ENCODE assay signal across 8 cellular contexts in the genomic region with DNA sequence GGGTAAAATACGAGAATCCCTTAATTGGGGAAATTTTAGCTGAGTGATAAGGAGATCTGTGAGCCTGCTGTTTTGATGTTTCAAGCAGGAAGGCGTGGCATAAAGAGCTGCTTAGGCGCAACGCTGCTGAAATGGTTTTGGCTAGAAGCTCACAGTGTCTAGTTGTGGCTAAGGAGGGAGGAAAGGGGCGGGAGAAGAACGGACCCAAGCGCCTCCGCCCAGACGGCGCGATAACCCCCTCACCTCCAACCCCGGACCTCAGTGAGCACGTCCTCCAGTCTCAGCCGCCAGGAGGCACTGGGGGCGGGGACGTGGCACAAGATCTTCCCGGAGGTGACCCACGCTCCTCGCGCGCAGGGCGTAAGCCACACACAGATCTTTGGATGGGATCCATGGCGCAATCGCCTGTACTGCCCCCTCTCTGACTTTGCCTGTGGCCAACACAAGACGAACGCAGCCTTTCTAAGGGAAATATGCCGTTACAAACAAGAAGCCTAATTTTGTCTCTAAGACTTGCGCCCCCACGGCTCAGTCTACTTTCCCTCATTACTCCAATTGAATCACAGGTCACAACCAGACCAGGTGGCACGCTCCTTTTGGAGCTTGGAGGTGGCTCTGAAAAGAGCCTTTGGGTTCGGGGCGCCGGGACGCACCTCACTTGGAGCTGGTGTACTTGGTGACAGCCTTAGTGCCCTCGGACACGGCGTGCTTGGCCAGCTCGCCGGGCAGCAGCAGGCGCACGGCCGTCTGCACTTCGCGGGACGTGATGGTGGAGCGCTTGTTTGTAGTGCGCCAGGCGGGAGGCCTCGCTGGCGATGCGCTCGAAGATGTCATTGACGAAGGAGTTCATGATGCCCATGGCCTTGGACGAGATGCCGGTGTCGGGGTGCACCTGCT. TPM values are rescaled to one million over a fixed set of nuclear protein-coding genes. Genes with fewer than 3 reads are reported as not detected.
DNase-seq lines count a peak whose midpoint lies in the region; ATAC-seq, FAIRE-seq and TF ChIP-seq lines count a peak whose summit lies in the region.

No MANE protein-coding gene starts in this region.

- H4K20me1 ChIP-seq in endothelial cell of umbilical vein (replicated peaks; ENCODE audit: control insufficient read depth, extremely low read depth, insufficient read depth, low read length) (no peaks in the 10 kb centered on the region), osteoblast (ENCODE audit: insufficient read depth, low read length) (no peaks in the 10 kb centered on the region)

- H3K4me3 Mint-ChIP-seq in activated CD4-positive, alpha-beta T cell treated with anti-CD3 and anti-CD28 coated beads for 36 hours: peak overlapping the region; percentile 84

- TF ChIP-seq POLR2A in endothelial cell of umbilical vein (IDR thresholded peaks at IDR 0.05; ENCODE audit: low read depth, low read length): no peak

- ATAC-seq in GM21515 (IDR thresholded peaks at IDR 0.05; ENCODE audit: unreplicated experiment) (peak; percentile 60), HG02840 (IDR thresholded peaks at IDR 0.05; ENCODE audit: low FRiP score, unreplicated experiment) (no peak)
- peak; percentile 72 for ATAC-seq in activated CD4-positive, alpha-beta T cell treated with anti-CD3 and anti-CD28 coated beads for 36 hours

- H3K79me2 ChIP-seq in endothelial cell of umbilical vein (ENCODE audit: control insufficient read depth, insufficient read depth, low read length) (no peaks in the 10 kb centered on the region), osteoblast (ENCODE audit: insufficient read depth, low read length) (no peaks in the 10 kb centered on the region)

- peaks cover 2% of the 10 kb centered on the region for H3K27me3 Mint-ChIP-seq in activated CD4-positive, alpha-beta T cell treated with anti-CD3 and anti-CD28 coated beads for 36 hours

- no peaks in the 10 kb centered on the region for H3K36me3 ChIP-seq in MG63
- no peaks in the 10 kb centered on the region for H3K36me3 ChIP-seq in endothelial cell of umbilical vein (ENCODE audit: control insufficient read depth in 2 of 2, extremely low read depth in 1 of 2, insufficient read depth in 2 of 2, low read length in 2 of 2)
- no peaks in the 10 kb centered on the region for H3K36me3 ChIP-seq in osteoblast (ENCODE audit: insufficient read depth, low read length)

- CTCF ChIA-PET in activated CD4-positive, alpha-beta T cell treated with anti-CD3 and anti-CD28 coated beads for 36 hours (lab: Charles Lee): interaction anchor here (0.5 to 3.3 kb wide), 7 partner anchors 8 to 299 kb away, joined by 3 to 13 read pairs (median 5); partner anchors contain the start of gene RNF187
- CTCF ChIA-PET in endothelial cell of umbilical vein (lab: Charles Lee): interaction anchor here (1.0 to 1.9 kb wide), 4 partner anchors 9 to 464 kb away, joined by 3 to 7 read pairs (median 5); partner anchors contain the start of gene RNF187

- peaks cover 53% of the 10 kb centered on the region for H3K4me1 Mint-ChIP-seq in activated CD4-positive, alpha-beta T cell treated with anti-CD3 and anti-CD28 coated beads for 36 hours

- peak overlapping the region; percentile 46 for H3K4me3 ChIP-seq in MG63
- peak overlapping the region in 1 of 3 experiments; percentile 16 for H3K4me3 ChIP-seq in endothelial cell of umbilical vein (replicated peaks in 1 of 3; ENCODE audit: insufficient read depth in 1 of 3, low read depth in 1 of 3, low read length in 3 of 3)
- peak overlapping the region; percentile 61 for H3K4me3 ChIP-seq in osteoblast (ENCODE audit: insufficient read depth, low read length)

- POLR2A ChIA-PET in activated CD4-positive, alpha-beta T cell treated with anti-CD3 and anti-CD28 coated beads for 36 hours (lab: Charles Lee): interaction anchor here (0.7 to 2.1 kb wide), 6 partner anchors 8 to 111 kb away, joined by 3 to 15 read pairs (median 4); partner anchors contain the start of gene RNF187
- POLR2A ChIA-PET in endothelial cell of umbilical vein (lab: Charles Lee): no interaction called here

- dilution Hi-C loops in endothelial cell of umbilical vein (cut with MboI; ENCODE audit: extremely low pct_ligation_motif_present, low sequenced_read_pairs): no loop called here

- H3K36me3 Mint-ChIP-seq in activated CD4-positive, alpha-beta T cell treated with anti-CD3 and anti-CD28 coated beads for 36 hours (ENCODE audit: low read depth): peaks cover 4% of the 10 kb centered on the region

- TF ChIP-seq CTCF in endothelial cell of umbilical vein (IDR thresholded peaks at IDR 0.05; ENCODE audit: extremely low read depth in 1 of 2, insufficient read depth in 1 of 2, low read depth in 1 of 2, low read length in 2 of 2) (no peak), osteoblast (IDR thresholded peaks at IDR 0.05; ENCODE audit: extremely low read depth, low read depth, low read length) (no peak)

- peak overlapping the region; percentile 56 for H2AFZ ChIP-seq in endothelial cell of umbilical vein (ENCODE audit: low read depth, low read length)
- H2AFZ ChIP-seq in osteoblast (ENCODE audit: low read length): peak overlapping the region; percentile 74

- intact Hi-C loops in activated CD4-positive, alpha-beta T cell treated with anti-CD3 and anti-CD28 coated beads for 36 hours (cut with DNase I, micrococcal nuclease): loop anchor here (1.0 to 5.0 kb wide), 8 partner anchors 22 to 902 kb away; partner anchors contain the start of genes ARF1 (in 1 of the 2), MRPL55 (in 1 of the 2), RNF187 (in 1 of the 2) and TRIM11 (in 1 of the 2)
- intact Hi-C loops in endothelial cell of umbilical vein (cut with micrococcal nuclease): loop anchor here (2.0 kb wide), 1 partner anchor 57 kb away; the partner anchor contains the start of gene TRIM11

- H3K4me1 ChIP-seq in endothelial cell of umbilical vein (ENCODE audit: control insufficient read depth, extremely low read depth, insufficient read depth, low read length) (peaks cover 11% of the 10 kb centered on the region), osteoblast (ENCODE audit: insufficient read depth, low read length) (peaks cover 4% of the 10 kb centered on the region)

- H3K27me3 ChIP-seq in MG63: peaks cover 31% of the 10 kb centered on the region
- peaks cover 49 to 63% of the 10 kb centered on the region in 2 experiments for H3K27me3 ChIP-seq in endothelial cell of umbilical vein (ENCODE audit: control insufficient read depth in 2 of 2, insufficient read depth in 2 of 2, low read length in 2 of 2)
- peaks cover 77% of the 10 kb centered on the region for H3K27me3 ChIP-seq in osteoblast (ENCODE audit: insufficient read depth, low read length)

- H3K9me1 ChIP-seq in endothelial cell of umbilical vein (replicated peaks; ENCODE audit: control insufficient read depth, extremely low read depth, insufficient read depth, low read length): no peaks in the 10 kb centered on the region

- H3K9me3 ChIP-seq in MG63: no peaks in the 10 kb centered on the region
- no peaks in the 10 kb centered on the region for H3K9me3 ChIP-seq in endothelial cell of umbilical vein (replicated peaks; ENCODE audit: control insufficient read depth, insufficient read depth, low read length)
- H3K9me3 ChIP-seq in osteoblast (ENCODE audit: low read depth, low read length): no peaks in the 10 kb centered on the region

- no TSS peak for BruUV-seq in endothelial cell of umbilical vein (replicated peaks; lab: Mats Ljungman, UMichigan)

- H3K27ac Mint-ChIP-seq in activated CD4-positive, alpha-beta T cell treated with anti-CD3 and anti-CD28 coated beads for 36 hours: peak overlapping the region; percentile 92

- DNase-seq in ELF-1 (ENCODE audit: low read depth, low spot score) (peak; percentile 86), MG63 (peak; percentile 61), endothelial cell of umbilical vein (ENCODE audit: low read depth, low spot score) (no peak), osteoblast (ENCODE audit: insufficient read length, low spot score, missing footprints) (no peak), superior temporal gyrus (ENCODE audit: extremely low spot score) (no peak)
- peak; percentile 90 for DNase-seq in activated CD4-positive, alpha-beta T cell treated with anti-CD3 and anti-CD28 coated beads for 36 hours

- no peak overlapping the region for H3K9ac ChIP-seq in endothelial cell of umbilical vein (replicated peaks; ENCODE audit: extremely low read depth, insufficient read depth, low read length)

- H3K4me2 ChIP-seq in endothelial cell of umbilical vein (ENCODE audit: insufficient read depth, low read length) (peak overlapping the region; percentile 81), osteoblast (ENCODE audit: insufficient read depth, low read length) (peak overlapping the region; percentile 78)

- no peak for FAIRE-seq in endothelial cell of umbilical vein (lab: Jason Lieb, UNC)

- no peaks in the 10 kb centered on the region for H3K9me3 Mint-ChIP-seq in activated CD4-positive, alpha-beta T cell treated with anti-CD3 and anti-CD28 coated beads for 36 hours (ENCODE audit: low read depth)

- H3K27ac ChIP-seq in endothelial cell of umbilical vein (ENCODE audit: insufficient read depth, low read depth, low read length) (no peak overlapping the region), osteoblast (ENCODE audit: low read depth, low read length) (no peak overlapping the region)

RNA-seq across cellular contexts. Expression of gene RNF187, which starts 23.4 kb away (rescaled TPM):
- total RNA-seq in MG63 (2014; rRNA removed; shearing (Covaris generic); ENCODE audit: low replicate concordance): 68.1 and 133 TPM in 2 replicates
- total RNA-seq in activated CD4-positive, alpha-beta T cell treated with anti-CD3 and anti-CD28 coated beads for 36 hours: 100 to 1,000 TPM; 114 to 155 TPM
- total RNA-seq in endothelial cell of umbilical vein (86.4 and 87.1 TPM in 2 replicates), osteoblast (46.0 and 52.5 TPM in 2 replicates)
- polyA plus RNA-seq in endothelial cell of umbilical vein: 48.0 and 48.7 TPM in 2 replicates
- 42.8 and 50.9 TPM in 2 replicates for polyA plus RNA-seq in endothelial cell of umbilical vein (2011; cell fraction: cytosol; rRNA removed)
- 15.7 and 19.5 TPM in 2 replicates for polyA plus RNA-seq in endothelial cell of umbilical vein (2011; cell fraction: nucleus; rRNA removed)
- 60.7 and 77.6 TPM in 2 replicates for polyA plus RNA-seq in endothelial cell of umbilical vein (2012)
- 36.6 and 52.6 TPM in 2 replicates for polyA minus RNA-seq in endothelial cell of umbilical vein
- 47.9 TPM for polyA minus RNA-seq in endothelial cell of umbilical vein (2011; cell fraction: cytosol; rRNA and poly(A)+ RNA removed)
- polyA minus RNA-seq in endothelial cell of umbilical vein (2011; cell fraction: nucleus; rRNA and poly(A)+ RNA removed): 4.3 and 6.1 TPM in 2 replicates

RNA-seq across cellular contexts. Expression of gene TRIM17, which starts 47.1 kb away (rescaled TPM):
- not detected in 2 replicates for total RNA-seq in MG63 (2014; rRNA removed; shearing (Covaris generic); ENCODE audit: low replicate concordance)
- 1 to 10 TPM; 1.2 to 1.3 TPM for total RNA-seq in activated CD4-positive, alpha-beta T cell treated with anti-CD3 and anti-CD28 coated beads for 36 hours
- total RNA-seq in endothelial cell of umbilical vein (not detected in 2 replicates), osteoblast (under 0.01 TPM in 1 of 2 replicates, not detected in the other)
- polyA plus RNA-seq in endothelial cell of umbilical vein: not detected in 2 replicates
- polyA plus RNA-seq in endothelial cell of umbilical vein (2011; cell fraction: cytosol; rRNA removed): not detected in 2 replicates
- polyA plus RNA-seq in endothelial cell of umbilical vein (2011; cell fraction: nucleus; rRNA removed): not detected in 2 replicates
- 0.09 and 0.14 TPM in 2 replicates for polyA plus RNA-seq in endothelial cell of umbilical vein (2012)
- polyA minus RNA-seq in endothelial cell of umbilical vein: not detected in 2 replicates
- polyA minus RNA-seq in endothelial cell of umbilical vein (2011; cell fraction: cytosol; rRNA and poly(A)+ RNA removed): not detected
- polyA minus RNA-seq in endothelial cell of umbilical vein (2011; cell fraction: nucleus; rRNA and poly(A)+ RNA removed): not detected in 2 replicates

RNA-seq across cellular contexts. Expression of gene TRIM11, which starts 57.2 kb away (rescaled TPM):
- 36.5 and 44.3 TPM in 2 replicates for total RNA-seq in MG63 (2014; rRNA removed; shearing (Covaris generic); ENCODE audit: low replicate concordance)
- total RNA-seq in activated CD4-positive, alpha-beta T cell treated with anti-CD3 and anti-CD28 coated beads for 36 hours: 10 to 100 TPM; 27.0 to 33.3 TPM
- total RNA-seq in endothelial cell of umbilical vein: 25.2 and 28.8 TPM in 2 replicates
- 11.5 and 11.7 TPM in 2 replicates for polyA plus RNA-seq in endothelial cell of umbilical vein
- polyA plus RNA-seq in endothelial cell of umbilical vein (2011; cell fraction: cytosol; rRNA removed): 6.5 and 9.0 TPM in 2 replicates
- 24.3 and 26.2 TPM in 2 replicates for polyA plus RNA-seq in endothelial cell of umbilical vein (2011; cell fraction: nucleus; rRNA removed)
- 9.5 and 10.3 TPM in 2 replicates for polyA plus RNA-seq in endothelial cell of umbilical vein (2012)
- 13.9 and 14.6 TPM in 2 replicates for polyA minus RNA-seq in endothelial cell of umbilical vein
- polyA minus RNA-seq in endothelial cell of umbilical vein (2011; cell fraction: cytosol; rRNA and poly(A)+ RNA removed): 12.6 TPM
- 14.3 and 17.3 TPM in 2 replicates for polyA minus RNA-seq in endothelial cell of umbilical vein (2011; cell fraction: nucleus; rRNA and poly(A)+ RNA removed)
- total RNA-seq in osteoblast: 22.1 and 25.7 TPM in 2 replicates

Comparison
In these comparisons a context has a peak if more than half of its experiments do, and no peak if none do; other contexts are left out.
1. DNase-seq: peak in ELF-1 (single experiment), MG63 (single experiment) and activated CD4-positive, alpha-beta T cell treated with anti-CD3 and anti-CD28 coated beads for 36 hours (single experiment); none in endothelial cell of umbilical vein (single experiment), osteoblast (single experiment) and superior temporal gyrus (single experiment).